1 cellular context compared by ENCODE assay signal in the genomic region with DNA sequence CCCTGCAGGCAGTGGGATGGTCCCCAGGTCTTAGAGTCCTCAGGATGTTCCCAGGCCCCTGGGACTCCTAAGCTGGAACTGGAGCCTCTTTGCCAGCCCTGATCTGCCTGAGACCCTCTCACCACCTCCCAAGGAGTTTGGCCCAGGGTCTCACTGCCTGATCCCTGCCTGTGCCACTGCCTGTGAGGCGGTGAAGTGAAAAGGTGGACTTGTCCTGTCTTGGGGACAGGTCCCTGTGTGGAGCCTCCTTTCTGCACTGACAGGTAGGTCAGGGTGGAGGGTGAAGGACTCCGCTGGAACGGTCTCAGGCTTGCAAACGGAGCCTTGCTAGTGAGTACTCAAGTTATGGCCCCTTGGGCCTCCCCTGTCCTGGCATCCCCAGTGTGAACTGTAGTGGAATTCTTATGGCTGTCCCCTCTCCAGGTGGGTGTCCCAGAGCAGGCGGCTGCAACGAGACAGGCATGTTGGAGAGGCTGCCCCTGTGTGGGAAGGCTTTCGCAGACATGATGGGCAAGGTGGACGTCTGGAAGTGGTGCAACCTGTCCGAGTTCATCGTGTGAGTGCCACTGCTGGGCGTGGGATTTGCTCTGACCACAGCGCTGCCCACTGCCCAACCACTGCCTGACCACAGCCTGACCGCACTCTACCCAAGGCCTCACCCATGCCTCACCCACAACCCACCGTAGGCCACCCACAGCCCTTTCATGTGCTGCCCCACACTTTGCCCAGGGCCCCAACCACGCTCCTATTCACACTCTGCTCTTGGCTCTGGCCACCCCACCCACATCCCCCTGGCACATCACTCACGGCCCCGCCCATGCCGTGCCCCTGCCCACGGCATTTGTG.
TF ChIP-seq lines count a peak whose summit lies in the region.

No MANE protein-coding gene starts in this region.

TF ChIP-seq in IMR-90, 13 proteins besides CTCF, POLR2A, EP300 and RAD21:
- TF ChIP-seq CEBPB (IDR thresholded peaks at IDR 0.05; ENCODE audit: low read depth, low read length) (no peak), RCOR1 (IDR thresholded peaks at IDR 0.05; ENCODE audit: insufficient replicate concordance, low read length) (no peak), CHD1 (IDR thresholded peaks at IDR 0.05; ENCODE audit: low read depth, low read length) (no peak), MAZ (IDR thresholded peaks at IDR 0.05; ENCODE audit: borderline replicate concordance, low read depth, low read length) (no peak), RFX5 (IDR thresholded peaks at IDR 0.05; ENCODE audit: low read depth, low read length) (no peak), FOS (IDR thresholded peaks at IDR 0.05; ENCODE audit: low read depth, low read length) (no peak), NFE2L2 (IDR thresholded peaks at IDR 0.05; ENCODE audit: low read depth, low read length) (no peak), BHLHE40 (IDR thresholded peaks at IDR 0.05; ENCODE audit: low read depth, low read length) (no peak), ELK1 (IDR thresholded peaks at IDR 0.05; ENCODE audit: borderline replicate concordance, low read depth, low read length) (no peak), SMC3 (IDR thresholded peaks at IDR 0.05; ENCODE audit: low read depth, low read length) (no peak), MAFK (IDR thresholded peaks at IDR 0.05; ENCODE audit: low read depth, low read length) (no peak), MXI1 (IDR thresholded peaks at IDR 0.05; ENCODE audit: borderline replicate concordance, low read depth, low read length) (no peak)
- TF ChIP-seq, protein P1, sequence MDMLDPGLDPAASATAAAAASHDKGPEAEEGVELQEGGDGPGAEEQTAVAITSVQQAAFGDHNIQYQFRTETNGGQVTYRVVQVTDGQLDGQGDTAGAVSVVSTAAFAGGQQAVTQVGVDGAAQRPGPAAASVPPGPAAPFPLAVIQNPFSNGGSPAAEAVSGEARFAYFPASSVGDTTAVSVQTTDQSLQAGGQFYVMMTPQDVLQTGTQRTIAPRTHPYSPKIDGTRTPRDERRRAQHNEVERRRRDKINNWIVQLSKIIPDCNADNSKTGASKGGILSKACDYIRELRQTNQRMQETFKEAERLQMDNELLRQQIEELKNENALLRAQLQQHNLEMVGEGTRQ (IDR thresholded peaks at IDR 0.05; ENCODE audit: low read depth, low read length), result no peak
TF ChIP-seq in IMR-90: peak in this region for 0.
